ENCODE assay signal across 27 cellular contexts in genomic region chr1:198805498-198806151, GRCh38.
"Had no signal": no experiment of that assay in that cellular context is flagged by ENCODE, and none has a peak within 500 bp of the region (broad histone marks: within the 10 kb centered on the region; RNA-seq: fewer than 3 reads in every experiment).

No MANE protein-coding gene starts in this region.

- ATAC-seq: naive thymus-derived CD4-positive, alpha-beta T cell; natural killer cell; psoas muscle; right cardiac atrium; sciatic nerve; stimulated activated effector memory CD8-positive, alpha-beta T cell treated with anti-CD3 and anti-CD28 coated beads, Interleukin-12 subunit alpha, Interleukin-12 subunit beta, amount 100 ng/mL, for 72 hours; stimulated activated naive B cell treated with anti-CD40 and anti-IgM and Interleukin-4, amounts not matched to agents 10 μg/mL and 1 μg/mL and 100 μg/mL, for 72 hours had no signal

- H3K4me2 ChIP-seq: neural progenitor cell, smooth muscle cell had no signal

- H3K27me3 ChIP-seq: neural progenitor cell, ovary, spleen, stomach, thyroid gland, tibial nerve, upper lobe of left lung, vagina had no signal

- H3K27ac ChIP-seq: neural progenitor cell, ovary, parathyroid adenoma, psoas muscle, skin epidermis, spleen, stomach, thoracic aorta, thyroid gland, tibial nerve, upper lobe of left lung, vagina had no signal

- H3K9ac ChIP-seq: neural progenitor cell, parathyroid adenoma had no signal

- H3K79me2 ChIP-seq: parathyroid adenoma had no signal

- H3K4me3 ChIP-seq: neural progenitor cell, ovary, psoas muscle, skin epidermis, smooth muscle cell, spleen, stomach, thoracic aorta, thyroid gland, tibial nerve, upper lobe of left lung, vagina had no signal

- H3K36me3 ChIP-seq: neural progenitor cell, ovary, spleen, stomach, thoracic aorta, thyroid gland, tibial nerve, upper lobe of left lung, vagina had no signal

- H3K9me3 ChIP-seq: ovary, psoas muscle, spleen, stomach, thoracic aorta, thyroid gland, tibial nerve, upper lobe of left lung, vagina had no signal

- DNase-seq: naive thymus-derived CD4-positive, alpha-beta T cell; natural killer cell; occipital lobe; ovary; posterior cingulate gyrus; psoas muscle; right cardiac atrium; spleen; stimulated activated CD4-positive, alpha-beta T cell treated with anti-CD3 and anti-CD28 coated beads, Interleukin-12 subunit alpha, Interleukin-12 subunit beta, amount 100 ng/mL, for 4 hours; stimulated activated CD4-positive, alpha-beta T cell treated with anti-CD3 and anti-CD28 coated beads, Interleukin-1b, Interleukin-23, amount 100 ng/mL, for 48 hours; stimulated activated CD4-positive, alpha-beta T cell treated with anti-CD3 and anti-CD28 coated beads, Interleukin-4, amount 100 ng/mL, for 24 hours; stimulated activated naive B cell treated with anti-CD40 and anti-IgM and Interleukin-4, amounts not matched to agents 10 μg/mL and 1 μg/mL and 100 μg/mL, for 72 hours; stimulated activated naive CD4-positive, alpha-beta T cell treated with Interleukin-2 at 50 U/mL for 16 hours; stomach; thyroid gland; trophoblast cell; upper lobe of left lung had no signal

- FAIRE-seq: urothelium cell line had no signal

- H3K4me1 ChIP-seq: neural progenitor cell, parathyroid adenoma, psoas muscle, spleen, stomach, thyroid gland, tibial nerve, upper lobe of left lung, vagina had no signal

- H2AFZ ChIP-seq: neural progenitor cell, parathyroid adenoma had no signal
